In the genomic region with DNA sequence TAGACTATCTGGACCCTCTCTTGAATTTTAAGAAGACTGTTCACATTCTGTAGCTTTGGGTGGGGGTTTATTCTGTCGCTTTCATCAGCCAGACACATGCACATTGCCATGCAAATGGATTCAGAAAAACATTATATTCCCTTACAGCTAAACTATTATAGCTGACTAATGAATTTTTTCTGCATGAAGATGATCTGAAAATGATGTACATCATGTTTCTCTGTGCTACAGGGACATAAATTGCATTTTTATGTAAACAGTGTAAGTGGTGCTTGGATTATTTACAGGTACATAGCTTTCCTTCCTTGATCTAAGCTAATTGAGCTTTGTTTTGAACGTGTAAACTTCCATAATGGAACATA, we compare ENCODE assay signal across 11 cellular contexts. TPM values are rescaled to one million over a fixed set of nuclear protein-coding genes. Genes with fewer than 3 reads are reported as not detected.
DNase-seq lines count a peak whose midpoint lies in the region; ATAC-seq and TF ChIP-seq lines count a peak whose summit lies in the region.
"Had no signal": no experiment of that assay in that cellular context is flagged by ENCODE, and none has a peak within 500 bp of the region (broad histone marks: within the 10 kb centered on the region; RNA-seq: fewer than 3 reads in every experiment).

No MANE protein-coding gene starts in this region.

- TF ChIP-seq CTCF in WTC11 (IDR thresholded peaks at IDR 0.05) (no peak), stomach (IDR thresholded peaks at IDR 0.05) (no peak)

- H3K9me3 Mint-ChIP-seq in WTC11: no peaks in the 10 kb centered on the region
- H3K9me3 Mint-ChIP-seq: dendritic cell treated with granulocyte-macrophage colony-stimulating factor and Interleukin-4, amounts not matched to agents 40 ng/mL and 50 ng/mL, for 4 days had no signal

- H3K27ac ChIP-seq in HUES48 (ENCODE audit: low read depth, low read length) (no peak overlapping the region), stomach (peak overlapping the region in 1 of 5 donors; percentile 89)

- H3K9ac ChIP-seq in HUES48 (ENCODE audit: low read depth, low read length): no peak overlapping the region
- no peak overlapping the region for H3K9ac ChIP-seq in iPS-15b (ENCODE audit: low read depth, low read length)

- TF ChIP-seq EP300 in stomach (IDR thresholded peaks at IDR 0.05): no peak

- ATAC-seq in WTC11: no peak
- ATAC-seq in GM18867 (IDR thresholded peaks at IDR 0.05; ENCODE audit: unreplicated experiment): no peak
- no peak for ATAC-seq in HG02852 (IDR thresholded peaks at IDR 0.05; ENCODE audit: unreplicated experiment)

- no peaks in the 10 kb centered on the region for H3K36me3 ChIP-seq in HUES48 (ENCODE audit: control insufficient read depth, insufficient read depth, low read length)
- H3K36me3 ChIP-seq in iPS-15b (ENCODE audit: control insufficient read depth, insufficient read depth, low read length): no peaks in the 10 kb centered on the region
- no peaks in the 10 kb centered on the region for H3K36me3 ChIP-seq in stomach

- POLR2A ChIA-PET in WTC11 (lab: Charles Lee): no interaction called here

- H3K4me3 ChIP-seq in HUES48 (ENCODE audit: low read depth, low read length): peak overlapping the region; percentile 64
- H3K4me3 ChIP-seq in iPS-15b (ENCODE audit: low read depth, low read length): peak overlapping the region; percentile 67
- peak overlapping the region; percentile 53 to 65 (median 57) for H3K4me3 ChIP-seq in stomach

- no peak for TF ChIP-seq POLR2A in stomach (IDR thresholded peaks at IDR 0.05)

- H3K9me3 ChIP-seq in HUES48 (ENCODE audit: control insufficient read depth, insufficient read depth, low read length) (no peaks in the 10 kb centered on the region), iPS-15b (ENCODE audit: control insufficient read depth, insufficient read depth, low read length) (no peaks in the 10 kb centered on the region), stomach (no peaks in the 10 kb centered on the region)

- H3K4me1 Mint-ChIP-seq in WTC11: peaks cover 33% of the 10 kb centered on the region

- no peaks in the 10 kb centered on the region for H3K36me3 Mint-ChIP-seq in WTC11

- peaks cover 26% of the 10 kb centered on the region for H3K27me3 Mint-ChIP-seq in WTC11 (ENCODE audit: low read depth)

- DNase-seq in WTC11 (ENCODE audit: low spot score): no peak
- DNase-seq in stomach: no peak
- DNase-seq in posterior cingulate gyrus: no peak
- DNase-seq: activated CD4-positive, CD25-positive, alpha-beta regulatory T cell; activated effector memory CD4-positive, alpha-beta T cell treated with anti-CD3 and anti-CD28 coated beads, Interleukin-2, amount 50 U/mL, for 16 hours; NCI-H1048 had no signal

- CTCF ChIA-PET in WTC11 (lab: Charles Lee): interaction anchor here (3.0 kb wide), 1 partner anchor 137 kb away, joined by 8 read pairs; no protein-coding TSS in a partner anchor

- WGBS in stomach, 5 donors: 57 to 69% (median 63%) methylated on average over 2 of the region's 2 CpGs

- H3K4me3 Mint-ChIP-seq in WTC11: peak overlapping the region; percentile 83
- H3K4me3 Mint-ChIP-seq: dendritic cell treated with granulocyte-macrophage colony-stimulating factor and Interleukin-4, amounts not matched to agents 40 ng/mL and 50 ng/mL, for 4 days had no signal

- H3K4me1 ChIP-seq in HUES48 (ENCODE audit: control insufficient read depth, insufficient read depth, low read length): peaks cover 28% of the 10 kb centered on the region
- peaks cover 13% of the 10 kb centered on the region for H3K4me1 ChIP-seq in iPS-15b (ENCODE audit: control insufficient read depth, insufficient read depth, low read length)
- H3K4me1 ChIP-seq in stomach: peaks cover 0 to 32% (median 22%) of the 10 kb centered on the region in 4 donors

- H3K27me3 ChIP-seq in HUES48 (ENCODE audit: control insufficient read depth, insufficient read depth, low read length): peaks cover 32% of the 10 kb centered on the region
- H3K27me3 ChIP-seq in iPS-15b (ENCODE audit: control insufficient read depth, insufficient read depth, low read length): peaks cover 28% of the 10 kb centered on the region
- peaks cover 0 to 17% (median 0%) of the 10 kb centered on the region in 3 donors for H3K27me3 ChIP-seq in stomach

- no peak overlapping the region for H3K27ac Mint-ChIP-seq in WTC11
- H3K27ac Mint-ChIP-seq: dendritic cell treated with granulocyte-macrophage colony-stimulating factor and Interleukin-4, amounts not matched to agents 40 ng/mL and 50 ng/mL, for 4 days had no signal

- intact Hi-C loops in stomach (cut with DNase I; ENCODE audit: low total_unique reads) (loop anchor here (10.0 kb wide), 1 partner anchor 131 kb away; no protein-coding TSS in a partner anchor), posterior cingulate gyrus (cut with DNase I) (loop anchor here (5.0 kb wide), 1 partner anchor 76 kb away; no protein-coding TSS in a partner anchor)

TF ChIP-seq in WTC11, 78 proteins besides CTCF, POLR2A, EP300 and RAD21:
- TF ChIP-seq TCF7 (CRISPR knock-in tag; IDR thresholded peaks at IDR 0.05; ENCODE audit: low read depth) (no peak), GABPB1 (CRISPR knock-in tag; IDR thresholded peaks at IDR 0.05) (no peak), ZBTB21 (CRISPR knock-in tag; IDR thresholded peaks at IDR 0.05; ENCODE audit: borderline replicate concordance) (no peak), OVOL2 (CRISPR knock-in tag; IDR thresholded peaks at IDR 0.05; ENCODE audit: borderline replicate concordance) (no peak)
- TF ChIP-seq, protein P1, sequence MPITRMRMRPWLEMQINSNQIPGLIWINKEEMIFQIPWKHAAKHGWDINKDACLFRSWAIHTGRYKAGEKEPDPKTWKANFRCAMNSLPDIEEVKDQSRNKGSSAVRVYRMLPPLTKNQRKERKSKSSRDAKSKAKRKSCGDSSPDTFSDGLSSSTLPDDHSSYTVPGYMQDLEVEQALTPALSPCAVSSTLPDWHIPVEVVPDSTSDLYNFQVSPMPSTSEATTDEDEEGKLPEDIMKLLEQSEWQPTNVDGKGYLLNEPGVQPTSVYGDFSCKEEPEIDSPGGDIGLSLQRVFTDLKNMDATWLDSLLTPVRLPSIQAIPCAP (CRISPR knock-in tag; IDR thresholded peaks at IDR 0.05): no peak
- TF ChIP-seq, protein P2, sequence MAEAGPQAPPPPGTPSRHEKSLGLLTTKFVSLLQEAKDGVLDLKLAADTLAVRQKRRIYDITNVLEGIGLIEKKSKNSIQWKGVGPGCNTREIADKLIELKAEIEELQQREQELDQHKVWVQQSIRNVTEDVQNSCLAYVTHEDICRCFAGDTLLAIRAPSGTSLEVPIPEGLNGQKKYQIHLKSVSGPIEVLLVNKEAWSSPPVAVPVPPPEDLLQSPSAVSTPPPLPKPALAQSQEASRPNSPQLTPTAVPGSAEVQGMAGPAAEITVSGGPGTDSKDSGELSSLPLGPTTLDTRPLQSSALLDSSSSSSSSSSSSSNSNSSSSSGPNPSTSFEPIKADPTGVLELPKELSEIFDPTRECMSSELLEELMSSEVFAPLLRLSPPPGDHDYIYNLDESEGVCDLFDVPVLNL (CRISPR knock-in tag; IDR thresholded peaks at IDR 0.05; ENCODE audit: borderline replicate concordance, low read depth): no peak
- TF ChIP-seq, protein P3, sequence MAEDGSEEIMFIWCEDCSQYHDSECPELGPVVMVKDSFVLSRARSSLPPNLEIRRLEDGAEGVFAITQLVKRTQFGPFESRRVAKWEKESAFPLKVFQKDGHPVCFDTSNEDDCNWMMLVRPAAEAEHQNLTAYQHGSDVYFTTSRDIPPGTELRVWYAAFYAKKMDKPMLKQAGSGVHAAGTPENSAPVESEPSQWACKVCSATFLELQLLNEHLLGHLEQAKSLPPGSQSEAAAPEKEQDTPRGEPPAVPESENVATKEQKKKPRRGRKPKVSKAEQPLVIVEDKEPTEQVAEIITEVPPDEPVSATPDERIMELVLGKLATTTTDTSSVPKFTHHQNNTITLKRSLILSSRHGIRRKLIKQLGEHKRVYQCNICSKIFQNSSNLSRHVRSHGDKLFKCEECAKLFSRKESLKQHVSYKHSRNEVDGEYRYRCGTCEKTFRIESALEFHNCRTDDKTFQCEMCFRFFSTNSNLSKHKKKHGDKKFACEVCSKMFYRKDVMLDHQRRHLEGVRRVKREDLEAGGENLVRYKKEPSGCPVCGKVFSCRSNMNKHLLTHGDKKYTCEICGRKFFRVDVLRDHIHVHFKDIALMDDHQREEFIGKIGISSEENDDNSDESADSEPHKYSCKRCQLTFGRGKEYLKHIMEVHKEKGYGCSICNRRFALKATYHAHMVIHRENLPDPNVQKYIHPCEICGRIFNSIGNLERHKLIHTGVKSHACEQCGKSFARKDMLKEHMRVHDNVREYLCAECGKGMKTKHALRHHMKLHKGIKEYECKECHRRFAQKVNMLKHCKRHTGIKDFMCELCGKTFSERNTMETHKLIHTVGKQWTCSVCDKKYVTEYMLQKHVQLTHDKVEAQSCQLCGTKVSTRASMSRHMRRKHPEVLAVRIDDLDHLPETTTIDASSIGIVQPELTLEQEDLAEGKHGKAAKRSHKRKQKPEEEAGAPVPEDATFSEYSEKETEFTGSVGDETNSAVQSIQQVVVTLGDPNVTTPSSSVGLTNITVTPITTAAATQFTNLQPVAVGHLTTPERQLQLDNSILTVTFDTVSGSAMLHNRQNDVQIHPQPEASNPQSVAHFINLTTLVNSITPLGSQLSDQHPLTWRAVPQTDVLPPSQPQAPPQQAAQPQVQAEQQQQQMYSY (CRISPR knock-in tag; IDR thresholded peaks at IDR 0.05): no peak

RNA-seq across cellular contexts. Expression of a gene that starts 1.5 kb away (rescaled TPM):
- 9.4 to 12.8 TPM (median 11.6 TPM) in 3 replicates for total RNA-seq in WTC11 (2021)
- total RNA-seq in stomach: 10 to 100 TPM in 3 of 5 donors, 1 to 10 TPM in 1, under 1 TPM in 1; 0.58 to 36.2 (median 14.5) TPM
- polyA plus RNA-seq in stomach: 1 to 10 TPM; 2.0 to 3.7 (median 2.9) TPM
